21 cellular contexts compared by ENCODE assay signal in genomic region chr3:128073807-128074206, GRCh38. TPM values are rescaled to one million over a fixed set of nuclear protein-coding genes. Genes with fewer than 3 reads are reported as not detected.
DNase-seq lines count a peak whose midpoint lies in the region; TF ChIP-seq lines count a peak whose summit lies in the region.
"Had no signal": no experiment of that assay in that cellular context is flagged by ENCODE, and none has a peak within 500 bp of the region (broad histone marks: within the 10 kb centered on the region; RNA-seq: fewer than 3 reads in every experiment).

No MANE protein-coding gene starts in this region.

- no peaks in the 10 kb centered on the region for H3K27me3 Mint-ChIP-seq in IgD-negative memory B cell
- H3K27me3 Mint-ChIP-seq in chondrocyte (ENCODE audit: low read depth): no peaks in the 10 kb centered on the region
- peaks cover 7% of the 10 kb centered on the region for H3K27me3 Mint-ChIP-seq in neural progenitor cell (ENCODE audit: insufficient read depth, low read depth)
- H3K27me3 Mint-ChIP-seq: naive B cell had no signal

- H3K27me3 ChIP-seq in neural cell (ENCODE audit: insufficient read depth, low read depth, low read length) (peaks cover 11% of the 10 kb centered on the region), neural progenitor cell (peaks cover 25% of the 10 kb centered on the region), brain microvascular endothelial cell (replicated peaks) (no peaks in the 10 kb centered on the region)
- H3K27me3 ChIP-seq: body of pancreas, foreskin keratinocyte had no signal

- no peak for TF ChIP-seq EP300 in neural cell (conservative IDR thresholded peaks at IDR 0.05; ENCODE audit: poor library complexity, severe bottlenecking)

- no peaks in the 10 kb centered on the region for H3K79me2 ChIP-seq in neural cell (replicated peaks; ENCODE audit: insufficient read depth, low read length)
- no peaks in the 10 kb centered on the region for H3K79me2 ChIP-seq in neural progenitor cell (ENCODE audit: low read depth)

- H3K9me3 Mint-ChIP-seq in IgD-negative memory B cell: no peaks in the 10 kb centered on the region
- H3K9me3 Mint-ChIP-seq in chondrocyte (ENCODE audit: low read depth): no peaks in the 10 kb centered on the region
- no peaks in the 10 kb centered on the region for H3K9me3 Mint-ChIP-seq in neural progenitor cell
- H3K9me3 Mint-ChIP-seq: naive B cell had no signal

- no peak for TF ChIP-seq RAD21 in neural cell (conservative IDR thresholded peaks at IDR 0.05)

- H3K36me3 ChIP-seq in neural cell (ENCODE audit: insufficient read depth, low read length): no peaks in the 10 kb centered on the region
- H3K36me3 ChIP-seq in neural progenitor cell: no peaks in the 10 kb centered on the region
- peaks cover 41% of the 10 kb centered on the region for H3K36me3 ChIP-seq in brain microvascular endothelial cell (replicated peaks)

- peaks cover 2% of the 10 kb centered on the region for H3K36me3 Mint-ChIP-seq in IgD-negative memory B cell
- peaks cover 15% of the 10 kb centered on the region for H3K36me3 Mint-ChIP-seq in chondrocyte (ENCODE audit: low read depth)
- H3K36me3 Mint-ChIP-seq in neural progenitor cell: peaks cover 7% of the 10 kb centered on the region

- H3K27ac Mint-ChIP-seq in IgD-negative memory B cell: peak overlapping the region in 2 of 3 donors; percentile 55 to 85
- peak overlapping the region; percentile 60 for H3K27ac Mint-ChIP-seq in chondrocyte (ENCODE audit: unreplicated experiment)
- H3K27ac Mint-ChIP-seq in neural progenitor cell: no peak overlapping the region
- H3K27ac Mint-ChIP-seq: naive B cell had no signal

- DNase-seq in AML-193 (lab: John Stamatoyannopoulos, UW) (peak; percentile 22 to 33), chondrocyte (ENCODE audit: low spot score) (no peak), neural progenitor cell (ENCODE audit: low spot score) (no peak), ecto neural progenitor cell (ENCODE audit: low spot score) (no peak), brain microvascular endothelial cell (no peak)
- DNase-seq in activated T-cell treated with anti-CD3 and anti-CD28 coated beads, Interleukin-2, amount 50 U/mL, for 1 hour: no peak
- DNase-seq: activated CD4-positive, alpha-beta T cell treated with anti-CD3 and anti-CD28 coated beads for 4 hours; activated CD8-positive, alpha-beta memory T cell treated with anti-CD3 and anti-CD28 coated beads, Interleukin-2, amount 50 U/mL, for 4 hours; activated naive CD4-positive, alpha-beta T cell treated with anti-CD3 and anti-CD28 coated beads, Interleukin-2, amount 50 U/mL, for 16 hours; body of pancreas; effector memory CD4-positive, alpha-beta T cell; Karpas-422; naive B cell; NCI-H1694 treated with DMSO at 0.1 percent for 48 hours; NCI-H510A; retina; T1000 had no signal

- H3K9me2 ChIP-seq in neural cell (ENCODE audit: insufficient read depth, low read length): no peaks in the 10 kb centered on the region

- H3K27ac ChIP-seq in neural cell (ENCODE audit: low read length) (no peak overlapping the region), neural progenitor cell (no peak overlapping the region), brain microvascular endothelial cell (no peak overlapping the region)
- H3K27ac ChIP-seq: foreskin keratinocyte, SK-N-MC had no signal

- peaks cover 20% of the 10 kb centered on the region for H3K4me1 ChIP-seq in neural progenitor cell

- H3K9me3 ChIP-seq in neural cell (ENCODE audit: low read length): no peaks in the 10 kb centered on the region
- H3K9me3 ChIP-seq in neural progenitor cell (ENCODE audit: low read depth): no peaks in the 10 kb centered on the region
- H3K9me3 ChIP-seq: body of pancreas had no signal

- H4K20me1 ChIP-seq in neural cell (ENCODE audit: insufficient read depth) (no peaks in the 10 kb centered on the region), neural progenitor cell (ENCODE audit: low read depth) (peaks cover 45% of the 10 kb centered on the region)

- no peak overlapping the region for H2AFZ ChIP-seq in neural cell (ENCODE audit: low read depth, low read length)
- H2AFZ ChIP-seq in neural progenitor cell (replicated peaks): no peak overlapping the region

- H3K4me3 Mint-ChIP-seq in IgD-negative memory B cell (peak overlapping the region in 1 of 4 donors; percentile 44), chondrocyte (ENCODE audit: unreplicated experiment) (no peak overlapping the region), neural progenitor cell (no peak overlapping the region)

- H3F3A ChIP-seq in neural cell (ENCODE audit: insufficient read depth, low read length, poor library complexity, severe bottlenecking) (no peaks in the 10 kb centered on the region), neural progenitor cell (ENCODE audit: low read depth) (peaks cover 11% of the 10 kb centered on the region)

- H3K4me1 Mint-ChIP-seq in IgD-negative memory B cell: peaks cover 0 to 8% (median 2%) of the 10 kb centered on the region in 3 donors
- peaks cover 19% of the 10 kb centered on the region for H3K4me1 Mint-ChIP-seq in chondrocyte (ENCODE audit: low read depth)
- peaks cover 6% of the 10 kb centered on the region for H3K4me1 Mint-ChIP-seq in neural progenitor cell

- in situ Hi-C loops in brain microvascular endothelial cell (cut with HindIII; ENCODE audit: low pct_ligation_motif_present, low sequenced_read_pairs): no loop called here

- TF ChIP-seq CTCF in chondrocyte (IDR thresholded peaks at IDR 0.05) (no peak), neural cell (IDR thresholded peaks at IDR 0.05; ENCODE audit: poor library complexity, severe bottlenecking) (peak; percentile 29), neural progenitor cell (IDR thresholded peaks at IDR 0.05) (no peak), brain microvascular endothelial cell (IDR thresholded peaks at IDR 0.05; ENCODE audit: low read depth, low read length, missing control alignments) (no peak)

- H3K4me2 ChIP-seq in neural cell (ENCODE audit: low read length) (no peak overlapping the region), neural progenitor cell (no peak overlapping the region)

- H3K4me3 ChIP-seq in neural cell (ENCODE audit: low read length): no peak overlapping the region
- no peak overlapping the region for H3K4me3 ChIP-seq in neural progenitor cell
- no peak overlapping the region for H3K4me3 ChIP-seq in brain microvascular endothelial cell (ENCODE audit: low read depth, low read length)
- H3K4me3 ChIP-seq: body of pancreas, SK-N-MC had no signal

- H3K9ac ChIP-seq in neural cell (ENCODE audit: low read length): no peak overlapping the region
- H3K9ac ChIP-seq in neural progenitor cell: no peak overlapping the region

TF ChIP-seq in neural cell, 6 proteins besides CTCF, POLR2A, EP300 and RAD21:
- TF ChIP-seq REST (IDR thresholded peaks at IDR 0.05; ENCODE audit: borderline replicate concordance): no peak
- TF ChIP-seq MXI1 (conservative IDR thresholded peaks at IDR 0.05; ENCODE audit: poor library complexity, severe bottlenecking): no peak
- no peak for TF ChIP-seq SMC3 (conservative IDR thresholded peaks at IDR 0.05; ENCODE audit: poor library complexity)
- TF ChIP-seq EZH2 (IDR thresholded peaks at IDR 0.05; ENCODE audit: borderline replicate concordance, insufficient read depth, low read length, poor library complexity, severe bottlenecking): no peak
- no peak for TF ChIP-seq TAF1 (IDR thresholded peaks at IDR 0.05; ENCODE audit: low read depth)
- TF ChIP-seq POLR2AphosphoS5 (IDR thresholded peaks at IDR 0.05): no peak
TF ChIP-seq in neural cell: peak in this region for 0.

RNA-seq across cellular contexts. Expression of gene SEC61A1, which starts 21.6 kb away (rescaled TPM):
- polyA plus RNA-seq in IgD-negative memory B cell (79.2 TPM), neural cell (91.6 and 96.5 TPM in 2 replicates)
- total RNA-seq in chondrocyte (353 to 419 TPM (median 388 TPM) in 3 replicates), neural progenitor cell (ENCODE audit: low replicate concordance) (79.1 and 92.6 TPM in 2 replicates)
- 113 and 114 TPM in 2 replicates for polyA minus RNA-seq in neural cell

RNA-seq across cellular contexts. Expression of gene RUVBL1, which starts 49.8 kb away (rescaled TPM):
- polyA plus RNA-seq in IgD-negative memory B cell (57.7 TPM), neural cell (83.3 and 95.2 TPM in 2 replicates)
- total RNA-seq in chondrocyte (18.8 to 32.1 TPM (median 19.5 TPM) in 3 replicates), neural progenitor cell (ENCODE audit: low replicate concordance) (91.4 and 110 TPM in 2 replicates)
- polyA minus RNA-seq in neural cell: 54.3 and 61.8 TPM in 2 replicates

Comparison
In these comparisons a context has a peak if more than half of its experiments do, and no peak if none do; other contexts are left out.
1. DNase-seq: peak in AML-193 (2 of 2); none in chondrocyte (single experiment), neural progenitor cell (single experiment), ecto neural progenitor cell (single experiment), brain microvascular endothelial cell (single experiment) and activated T-cell treated with anti-CD3 and anti-CD28 coated beads, Interleukin-2, amount 50 U/mL, for 1 hour (single experiment).